ENCODE assay signal across 1 cellular context in genomic region chr22:23783496-23784167, GRCh38.
TF ChIP-seq lines count a peak whose summit lies in the region.

No MANE protein-coding gene starts in this region.

TF ChIP-seq in IMR-90, 13 proteins besides CTCF, POLR2A, EP300 and RAD21:
- TF ChIP-seq CEBPB (IDR thresholded peaks at IDR 0.05; ENCODE audit: low read depth, low read length) (no peak), BHLHE40 (IDR thresholded peaks at IDR 0.05; ENCODE audit: low read depth, low read length) (no peak), MAFK (IDR thresholded peaks at IDR 0.05; ENCODE audit: low read depth, low read length) (no peak), SMC3 (IDR thresholded peaks at IDR 0.05; ENCODE audit: low read depth, low read length) (no peak), RCOR1 (IDR thresholded peaks at IDR 0.05; ENCODE audit: insufficient replicate concordance, low read length) (no peak), CHD1 (IDR thresholded peaks at IDR 0.05; ENCODE audit: low read depth, low read length) (no peak), NFE2L2 (IDR thresholded peaks at IDR 0.05; ENCODE audit: low read depth, low read length) (no peak), USF2 (IDR thresholded peaks at IDR 0.05; ENCODE audit: low read depth, low read length) (no peak), ELK1 (IDR thresholded peaks at IDR 0.05; ENCODE audit: borderline replicate concordance, low read depth, low read length) (no peak), MXI1 (IDR thresholded peaks at IDR 0.05; ENCODE audit: borderline replicate concordance, low read depth, low read length) (no peak), RFX5 (IDR thresholded peaks at IDR 0.05; ENCODE audit: low read depth, low read length) (no peak), MAZ (IDR thresholded peaks at IDR 0.05; ENCODE audit: borderline replicate concordance, low read depth, low read length) (no peak), FOS (IDR thresholded peaks at IDR 0.05; ENCODE audit: low read depth, low read length) (no peak)
